Comparison of ENCODE assay signal across 1 cellular context in genomic region chrX:87728024-87728423, GRCh38.
TF ChIP-seq lines count a peak whose summit lies in the region.

No MANE protein-coding gene starts in this region.

TF ChIP-seq in SK-N-SH treated with all-trans-retinoic acid at 6 μM for 48 hours, 23 proteins besides CTCF, POLR2A, EP300 and RAD21 (continued from another document):
- no peak for TF ChIP-seq TSHZ2 (CRISPR knock-in tag; IDR thresholded peaks at IDR 0.05)
- no peak for TF ChIP-seq TCF4 (CRISPR knock-in tag; IDR thresholded peaks at IDR 0.05; ENCODE audit: borderline replicate concordance)
- TF ChIP-seq ZNF565 (CRISPR knock-in tag; conservative IDR thresholded peaks at IDR 0.05; ENCODE audit: low read depth): no peak
- no peak for TF ChIP-seq POU6F1 (CRISPR knock-in tag; IDR thresholded peaks at IDR 0.05; ENCODE audit: borderline replicate concordance, low read depth)
- no peak for TF ChIP-seq PATZ1 (CRISPR knock-in tag; IDR thresholded peaks at IDR 0.05; ENCODE audit: borderline replicate concordance)
- no peak for TF ChIP-seq PPARA (CRISPR knock-in tag; IDR thresholded peaks at IDR 0.05; ENCODE audit: borderline replicate concordance)
- no peak for TF ChIP-seq CSDC2 (CRISPR knock-in tag; IDR thresholded peaks at IDR 0.05)
- TF ChIP-seq GLIS3 (CRISPR knock-in tag; IDR thresholded peaks at IDR 0.05): no peak
